In the genomic region with DNA sequence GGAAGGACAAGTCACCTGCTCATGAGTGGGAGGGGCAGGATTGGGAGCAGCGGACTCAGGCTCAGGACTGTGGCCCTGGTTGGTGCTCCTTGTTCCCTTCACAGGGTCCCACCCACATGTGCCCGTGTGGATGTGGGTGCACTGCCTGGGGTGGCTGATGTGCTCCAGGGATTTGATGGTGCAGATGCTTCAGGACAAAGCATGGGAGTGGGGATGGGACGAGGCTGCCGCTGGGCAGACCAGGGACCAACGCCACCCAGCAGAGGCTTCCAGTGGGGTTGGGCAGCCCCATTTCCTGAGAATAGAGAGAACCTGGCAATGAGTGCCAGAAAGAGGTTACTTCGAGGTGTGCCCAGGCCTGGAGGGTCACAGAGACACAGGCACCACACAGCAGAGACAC, we compare ENCODE assay signal across 23 cellular contexts.
DNase-seq lines count a peak whose midpoint lies in the region; ATAC-seq and TF ChIP-seq lines count a peak whose summit lies in the region.
"Had no signal": no experiment of that assay in that cellular context is flagged by ENCODE, and none has a peak within 500 bp of the region (broad histone marks: within the 10 kb centered on the region; RNA-seq: fewer than 3 reads in every experiment).

No MANE protein-coding gene starts in this region.

- H3K27me3 Mint-ChIP-seq in activated CD4-positive, alpha-beta T cell treated with anti-CD3 and anti-CD28 coated beads, Interleukin-2, amount 10 ng/mL, durations not matched to agents 7 days and 5 days, result peaks cover 3% of the 10 kb centered on the region
- no peaks in the 10 kb centered on the region for H3K27me3 Mint-ChIP-seq in activated T-helper 17 cell treated with anti-CD3 and anti-CD28 coated beads, Interleukin-2, amount 50 U/mL, for 72 hours
- no peaks in the 10 kb centered on the region for H3K27me3 Mint-ChIP-seq in natural killer cell (ENCODE audit: low read depth in 2 of 2)

- CTCF ChIA-PET in activated CD4-positive, alpha-beta T cell treated with anti-CD3 and anti-CD28 coated beads, Interleukin-2, amount 10 ng/mL, durations not matched to agents 7 days and 5 days (lab: Charles Lee), result no interaction called here

- peak overlapping the region; percentile 98 for H3K27ac Mint-ChIP-seq in activated CD4-positive, alpha-beta T cell treated with anti-CD3 and anti-CD28 coated beads, Interleukin-2, amount 10 ng/mL, durations not matched to agents 7 days and 5 days
- peak overlapping the region; percentile 77 for H3K27ac Mint-ChIP-seq in activated T-helper 17 cell treated with anti-CD3 and anti-CD28 coated beads, Interleukin-2, amount 50 U/mL, for 72 hours
- H3K27ac Mint-ChIP-seq in natural killer cell, result peak overlapping the region; percentile 82 to 87
- H3K27ac Mint-ChIP-seq: HFFc6 had no signal

- peaks cover 83% of the 10 kb centered on the region for H3K4me1 Mint-ChIP-seq in activated CD4-positive, alpha-beta T cell treated with anti-CD3 and anti-CD28 coated beads, Interleukin-2, amount 10 ng/mL, durations not matched to agents 7 days and 5 days
- peaks cover 55% of the 10 kb centered on the region for H3K4me1 Mint-ChIP-seq in activated T-helper 17 cell treated with anti-CD3 and anti-CD28 coated beads, Interleukin-2, amount 50 U/mL, for 72 hours
- H3K4me1 Mint-ChIP-seq in natural killer cell, result peaks cover 93 to 95% of the 10 kb centered on the region in 2 donors

- H3K27me3 ChIP-seq in DND-41 (ENCODE audit: insufficient read depth, low read length, poor library complexity) (no peaks in the 10 kb centered on the region), tibial artery (peaks cover 0 to 20% of the 10 kb centered on the region in 2 donors)
- H3K27me3 ChIP-seq: neutrophil had no signal

- 0 out of 2 replicates have a peak, but pooled peaks cover 3% of the 10 kb centered on the region for H4K20me1 ChIP-seq in DND-41 (ENCODE audit: insufficient read depth, low read length)

- POLR2A ChIA-PET in activated CD4-positive, alpha-beta T cell treated with anti-CD3 and anti-CD28 coated beads, Interleukin-2, amount 10 ng/mL, durations not matched to agents 7 days and 5 days (lab: Charles Lee), result no interaction called here

- H3K4me1 ChIP-seq in DND-41 (ENCODE audit: insufficient read depth, low read length), result peaks cover 96% of the 10 kb centered on the region
- H3K4me1 ChIP-seq in tibial artery, result no peaks in the 10 kb centered on the region
- H3K4me1 ChIP-seq: A549 had no signal

- H3K36me3 ChIP-seq in DND-41 (ENCODE audit: insufficient read depth, low read length), result no peaks in the 10 kb centered on the region
- H3K36me3 ChIP-seq in tibial artery, result no peaks in the 10 kb centered on the region
- H3K36me3 ChIP-seq: neutrophil had no signal

- H2AFZ ChIP-seq in DND-41 (ENCODE audit: low read depth, low read length), result no peak overlapping the region
- H2AFZ ChIP-seq: hepatocyte had no signal

- ATAC-seq in DND-41 (ENCODE audit: insufficient read depth, low read depth) (no peak), natural killer cell (no peak), HG02571 (IDR thresholded peaks at IDR 0.05; ENCODE audit: unreplicated experiment) (no peak)
- ATAC-seq in activated T-helper 17 cell treated with anti-CD3 and anti-CD28 coated beads, Interleukin-2, amount 50 U/mL, for 72 hours (replicated peaks), result no peak
- ATAC-seq: A549; GM12878; left ventricle myocardium superior; mucosa of descending colon; stimulated activated naive CD8-positive, alpha-beta T cell treated with anti-CD3 and anti-CD28 coated beads, Interleukin-15, Interleukin-2, amounts not matched to agents 100 U/mL and 50 U/mL, for 24 hours had no signal

- H3K4me3 Mint-ChIP-seq in activated CD4-positive, alpha-beta T cell treated with anti-CD3 and anti-CD28 coated beads, Interleukin-2, amount 10 ng/mL, durations not matched to agents 7 days and 5 days, result no peak overlapping the region
- peak overlapping the region; percentile 46 for H3K4me3 Mint-ChIP-seq in activated T-helper 17 cell treated with anti-CD3 and anti-CD28 coated beads, Interleukin-2, amount 50 U/mL, for 72 hours
- peak overlapping the region; percentile 52 for H3K4me3 Mint-ChIP-seq in natural killer cell
- H3K4me3 Mint-ChIP-seq: HFFc6 had no signal

- H3K9ac ChIP-seq in DND-41 (ENCODE audit: low read depth, low read length), result no peak overlapping the region
- H3K9ac ChIP-seq: SK-N-SH had no signal

- no peaks in the 10 kb centered on the region for H3K79me2 ChIP-seq in DND-41 (ENCODE audit: insufficient read depth, low read length)
- H3K79me2 ChIP-seq: hepatocyte had no signal

- H3K4me2 ChIP-seq in DND-41 (ENCODE audit: insufficient read depth, low read length), result no peak overlapping the region
- H3K4me2 ChIP-seq: A549, hepatocyte, SK-N-SH had no signal

- TF ChIP-seq CTCF in DND-41 (IDR thresholded peaks at IDR 0.05; ENCODE audit: borderline replicate concordance, extremely low read depth, low read length, poor library complexity, severe bottlenecking) (no peak), natural killer cell (IDR thresholded peaks at IDR 0.05) (no peak), tibial artery (IDR thresholded peaks at IDR 0.05) (no peak)

- H3K27ac ChIP-seq in DND-41 (ENCODE audit: low read length) (peak overlapping the region; percentile 64), tibial artery (no peak overlapping the region)
- H3K27ac ChIP-seq: A549, hepatocyte, neutrophil had no signal

- H3K9me3 ChIP-seq in DND-41 (ENCODE audit: insufficient read depth, low read length, severe bottlenecking) (no peaks in the 10 kb centered on the region), tibial artery (no peaks in the 10 kb centered on the region)
- H3K9me3 ChIP-seq: A549, mucosa of descending colon, neutrophil, SK-N-SH had no signal

- H3K9me3 Mint-ChIP-seq in activated CD4-positive, alpha-beta T cell treated with anti-CD3 and anti-CD28 coated beads, Interleukin-2, amount 10 ng/mL, durations not matched to agents 7 days and 5 days, result no peaks in the 10 kb centered on the region
- no peaks in the 10 kb centered on the region for H3K9me3 Mint-ChIP-seq in activated T-helper 17 cell treated with anti-CD3 and anti-CD28 coated beads, Interleukin-2, amount 50 U/mL, for 72 hours
- no peaks in the 10 kb centered on the region for H3K9me3 Mint-ChIP-seq in natural killer cell
- H3K9me3 Mint-ChIP-seq: HFFc6 had no signal

- intact Hi-C loops in natural killer cell (cut with micrococcal nuclease), result loop anchor here (5.0 kb wide), 1 partner anchor 35 kb away; no protein-coding TSS in a partner anchor
- intact Hi-C loops in tibial artery (cut with DNase I; ENCODE audit: low total_unique reads), result no loop called here

- DNase-seq in activated CD4-positive, alpha-beta T cell treated with anti-CD3 and anti-CD28 coated beads, Interleukin-2, amount 10 ng/mL, durations not matched to agents 7 days and 5 days, result no peak
- no peak for DNase-seq in activated CD4-positive, alpha-beta T cell treated with anti-CD3 and anti-CD28 coated beads, Interleukin-2, amount 50 U/mL, for 48 hours
- DNase-seq in DND-41 (no peak), natural killer cell (no peak), tibial artery (no peak), GOT3 (lab: John Stamatoyannopoulos, UW) (no peak)
- DNase-seq: C1 segment of cervical spinal cord; dermis blood vessel endothelial cell; foreskin fibroblast; HFFc6; left ventricle myocardium superior; mucosa of descending colon; NCI-H1417; NCI-H510A treated with DMSO at 0.1 percent for 48 hours; SK-N-SH; stimulated activated naive CD8-positive, alpha-beta T cell treated with anti-CD3 and anti-CD28 coated beads, Interleukin-15, Interleukin-2, amounts not matched to agents 100 U/mL and 50 U/mL, for 24 hours had no signal

- H3K4me3 ChIP-seq in DND-41 (ENCODE audit: low read depth in 1 of 2, low read length in 2 of 2) (no peak overlapping the region), tibial artery (no peak overlapping the region)
- H3K4me3 ChIP-seq: A549, GM12878, hepatocyte, mucosa of descending colon, skin epidermis had no signal

- H3K36me3 Mint-ChIP-seq in activated CD4-positive, alpha-beta T cell treated with anti-CD3 and anti-CD28 coated beads, Interleukin-2, amount 10 ng/mL, durations not matched to agents 7 days and 5 days (ENCODE audit: low read depth), result peaks cover 27% of the 10 kb centered on the region
- no peaks in the 10 kb centered on the region for H3K36me3 Mint-ChIP-seq in activated T-helper 17 cell treated with anti-CD3 and anti-CD28 coated beads, Interleukin-2, amount 50 U/mL, for 72 hours (ENCODE audit: low read depth)
- no peaks in the 10 kb centered on the region for H3K36me3 Mint-ChIP-seq in natural killer cell
